In genomic region chr1:26959722-26960624, GRCh38 we compare ENCODE assay signal across 8 cellular contexts. TPM values are rescaled to one million over a fixed set of nuclear protein-coding genes. Genes with fewer than 3 reads are reported as not detected.
DNase-seq lines count a peak whose midpoint lies in the region; ATAC-seq, FAIRE-seq and TF ChIP-seq lines count a peak whose summit lies in the region.

A gene with protein sequence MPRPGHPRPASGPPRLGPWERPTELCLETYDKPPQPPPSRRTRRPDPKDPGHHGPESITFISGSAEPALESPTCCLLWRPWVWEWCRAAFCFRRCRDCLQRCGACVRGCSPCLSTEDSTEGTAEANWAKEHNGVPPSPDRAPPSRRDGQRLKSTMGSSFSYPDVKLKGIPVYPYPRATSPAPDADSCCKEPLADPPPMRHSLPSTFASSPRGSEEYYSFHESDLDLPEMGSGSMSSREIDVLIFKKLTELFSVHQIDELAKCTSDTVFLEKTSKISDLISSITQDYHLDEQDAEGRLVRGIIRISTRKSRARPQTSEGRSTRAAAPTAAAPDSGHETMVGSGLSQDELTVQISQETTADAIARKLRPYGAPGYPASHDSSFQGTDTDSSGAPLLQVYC (minus strand): TSS chr1:26960468. CDS start chr1:26952380, 8,088 bp downstream.

- H3K27me3 Mint-ChIP-seq in GM23338 (ENCODE audit: insufficient read depth, low read depth, poor library complexity) (peaks cover 8% of the 10 kb centered on the region), astrocyte (ENCODE audit: low read depth, unreplicated experiment) (peaks cover 20% of the 10 kb centered on the region)

- H3K4me3 ChIP-seq in GM23338 (peak within 1 kb of the TSS; percentile 96), SK-N-MC (peak within 1 kb of the TSS; percentile 49), astrocyte (ENCODE audit: insufficient read depth, low read depth, low read length) (no peak within 1 kb of the TSS), keratinocyte (ENCODE audit: control insufficient read depth in 2 of 3, extremely low read depth in 1 of 3, insufficient read depth in 2 of 3, low read depth in 1 of 3, low read length in 3 of 3) (peak within 1 kb of the TSS; percentile 80 to 95 (median 87))

- H3K4me1 Mint-ChIP-seq in GM23338 (peaks cover 7% of the 10 kb centered on the region; the same call in 2 of the 3 replicates), astrocyte (ENCODE audit: low read depth, unreplicated experiment) (no peaks in the 10 kb centered on the region)

- H3K27me3 ChIP-seq in GM23338 (ENCODE audit: insufficient read depth): no peaks in the 10 kb centered on the region
- H3K27me3 ChIP-seq in astrocyte (ENCODE audit: insufficient read depth, low read length): peaks cover 26% of the 10 kb centered on the region
- H3K27me3 ChIP-seq in keratinocyte (ENCODE audit: control insufficient read depth, extremely low read depth, insufficient read depth, low read length): no peaks in the 10 kb centered on the region

- H3K4me3 Mint-ChIP-seq in GM23338: peak within 1 kb of the TSS; percentile 79
- peak within 1 kb of the TSS; percentile 74 for H3K4me3 Mint-ChIP-seq in astrocyte (ENCODE audit: unreplicated experiment)

- dilution Hi-C loops in keratinocyte (cut with MboI; ENCODE audit: extremely low pct_ligation_motif_present, low sequenced_read_pairs): no loop called here

- peak within 1 kb of the TSS; percentile 83 for H3K27ac ChIP-seq in GM23338 (ENCODE audit: low read depth)
- no peak within 1 kb of the TSS for H3K27ac ChIP-seq in SK-N-MC
- H3K27ac ChIP-seq in astrocyte (ENCODE audit: low read depth, low read length): no peak within 1 kb of the TSS
- peak within 1 kb of the TSS; percentile 86 for H3K27ac ChIP-seq in keratinocyte (ENCODE audit: control insufficient read depth, insufficient read depth, low read length)

- H3K79me2 ChIP-seq in GM23338 (replicated peaks; ENCODE audit: insufficient read depth): peaks cover 10% of the 10 kb centered on the region
- no peaks in the 10 kb centered on the region for H3K79me2 ChIP-seq in astrocyte (ENCODE audit: insufficient read depth, low read length)
- peaks cover 45% of the 10 kb centered on the region for H3K79me2 ChIP-seq in keratinocyte (ENCODE audit: control insufficient read depth, insufficient read depth, low read length)

- H4K20me1 ChIP-seq in GM23338 (replicated peaks; ENCODE audit: insufficient read depth) (0 out of 2 replicates have a peak, but pooled peaks cover 4% of the 10 kb centered on the region), astrocyte (ENCODE audit: insufficient read depth, low read length) (no peaks in the 10 kb centered on the region), keratinocyte (ENCODE audit: control insufficient read depth, extremely low read depth, insufficient read depth, low read length) (no peaks in the 10 kb centered on the region)

- no peak within 1 kb of the TSS for H3K9ac ChIP-seq in SK-N-MC (ENCODE audit: insufficient read length)
- H3K9ac ChIP-seq in astrocyte (ENCODE audit: low read length): no peak within 1 kb of the TSS
- peak within 1 kb of the TSS; percentile 93 for H3K9ac ChIP-seq in keratinocyte (ENCODE audit: control insufficient read depth, extremely low read depth, insufficient read depth, low read length)

- H2AFZ ChIP-seq in GM23338 (peak within 1 kb of the TSS; percentile 69), astrocyte (ENCODE audit: low read depth, low read length) (peak within 1 kb of the TSS; percentile 52), keratinocyte (ENCODE audit: control insufficient read depth, low read length) (peak within 1 kb of the TSS; percentile 59)

- H3K36me3 Mint-ChIP-seq in GM23338 (ENCODE audit: low read depth): peaks cover 12% of the 10 kb centered on the region
- peaks cover 11% of the 10 kb centered on the region for H3K36me3 Mint-ChIP-seq in astrocyte (ENCODE audit: low read depth, unreplicated experiment)

- peaks cover 6% of the 10 kb centered on the region; the same call in 1 of the 2 replicates for H3F3A ChIP-seq in GM23338 (replicated peaks; ENCODE audit: low read depth)

- H3K27ac Mint-ChIP-seq in GM23338: peak within 1 kb of the TSS; percentile 61
- H3K27ac Mint-ChIP-seq in astrocyte (ENCODE audit: unreplicated experiment): no peak within 1 kb of the TSS

- no peaks in the 10 kb centered on the region for H3K9me2 ChIP-seq in GM23338 (ENCODE audit: insufficient read depth)

- no peaks in the 10 kb centered on the region for H3K9me1 ChIP-seq in keratinocyte (ENCODE audit: control insufficient read depth, extremely low read depth, insufficient read depth, low read length)

- peak within 1 kb of the TSS; percentile 84 for H3K4me2 ChIP-seq in GM23338
- peak within 1 kb of the TSS; percentile 44 for H3K4me2 ChIP-seq in astrocyte (ENCODE audit: low read length)
- peak within 1 kb of the TSS; percentile 98 for H3K4me2 ChIP-seq in keratinocyte (ENCODE audit: control insufficient read depth, extremely low read depth, insufficient read depth, low read depth, low read length)

- H3K36me3 ChIP-seq in GM23338 (ENCODE audit: insufficient read depth) (no peaks in the 10 kb centered on the region; the same call in 1 of the 2 replicates), SK-N-MC (ENCODE audit: insufficient read depth, low read length) (no peaks in the 10 kb centered on the region), astrocyte (ENCODE audit: insufficient read depth, low read length) (no peaks in the 10 kb centered on the region), keratinocyte (ENCODE audit: control insufficient read depth in 2 of 2, extremely low read depth in 1 of 2, insufficient read depth in 2 of 2, low read length in 2 of 2) (peaks cover 0 to 7% of the 10 kb centered on the region in 2 experiments)

- FAIRE-seq in astrocyte (lab: Jason Lieb, UNC) (no peak), keratinocyte (lab: Jason Lieb, UNC) (no peak)

- ATAC-seq in GM23338: peak; percentile 95
- no peak for ATAC-seq in GM21529 (IDR thresholded peaks at IDR 0.05; ENCODE audit: unreplicated experiment)
- ATAC-seq in GM19023 (IDR thresholded peaks at IDR 0.05; ENCODE audit: unreplicated experiment): no peak

- DNase-seq in GM23338 (ENCODE audit: low spot score) (peak; percentile 96), SK-N-MC (ENCODE audit: low read depth, low spot score) (no peak), astrocyte (ENCODE audit: low read depth) (no peak), keratinocyte (ENCODE audit: low read depth, low spot score) (peak; percentile 64), NCI-H446 treated with DMSO at 0.1 percent for 48 hours (lab: John Stamatoyannopoulos, UW) (no peak)
- DNase-seq in stimulated activated CD4-positive, alpha-beta T cell treated with anti-CD3 and anti-CD28 coated beads, TNF-alpha, amount 100 ng/mL, for 4 hours (ENCODE audit: low read depth in 3 of 3): peak; percentile 17 to 35 (median 29)

- 0 out of 4 replicates have a peak, but pooled peaks of 1 of the 2 experiments have one; percentile 9 for TF ChIP-seq CTCF in GM23338 (conservative IDR thresholded peaks at IDR 0.05; ENCODE audit: low read depth in 2 of 2)
- TF ChIP-seq CTCF in astrocyte (IDR thresholded peaks at IDR 0.05; ENCODE audit: insufficient read depth, low read depth, low read length): no peak
- TF ChIP-seq CTCF in keratinocyte (optimal IDR thresholded peaks at IDR 0.05 in 1 of 3, IDR thresholded peaks at IDR 0.05 in 1 of 3, conservative IDR thresholded peaks at IDR 0.05 in 1 of 3; ENCODE audit: extremely low read depth in 1 of 3, insufficient read depth in 2 of 3, low read length in 3 of 3): peak in 1 of 3 experiments; percentile 31

- H3K9me3 ChIP-seq in SK-N-MC (ENCODE audit: low read depth, low read length) (no peaks in the 10 kb centered on the region), astrocyte (ENCODE audit: insufficient read depth, low read depth, low read length) (no peaks in the 10 kb centered on the region), keratinocyte (ENCODE audit: control insufficient read depth, low read depth, low read length) (no peaks in the 10 kb centered on the region)

- peaks cover 22% of the 10 kb centered on the region; the same call in 1 of the 2 replicates for H3K4me1 ChIP-seq in GM23338 (ENCODE audit: insufficient read depth)
- peaks cover 5% of the 10 kb centered on the region for H3K4me1 ChIP-seq in astrocyte (ENCODE audit: insufficient read depth, low read length)
- peaks cover 31% of the 10 kb centered on the region for H3K4me1 ChIP-seq in keratinocyte (ENCODE audit: control insufficient read depth, extremely low read depth, insufficient read depth, low read length)

- peaks cover 2% of the 10 kb centered on the region; the same call in 1 of the 3 replicates for H3K9me3 Mint-ChIP-seq in GM23338
- H3K9me3 Mint-ChIP-seq in astrocyte (ENCODE audit: unreplicated experiment): peaks cover 5% of the 10 kb centered on the region

TF ChIP-seq in GM23338, 12 proteins besides CTCF, POLR2A, EP300 and RAD21:
- no peak for TF ChIP-seq STAT1 (IDR thresholded peaks at IDR 0.05; ENCODE audit: unreplicated experiment)
- TF ChIP-seq EZH2 (IDR thresholded peaks at IDR 0.05; ENCODE audit: low read depth, unreplicated experiment): no peak
- no peak for TF ChIP-seq JUNB (IDR thresholded peaks at IDR 0.05; ENCODE audit: unreplicated experiment)
- TF ChIP-seq, protein P1, sequence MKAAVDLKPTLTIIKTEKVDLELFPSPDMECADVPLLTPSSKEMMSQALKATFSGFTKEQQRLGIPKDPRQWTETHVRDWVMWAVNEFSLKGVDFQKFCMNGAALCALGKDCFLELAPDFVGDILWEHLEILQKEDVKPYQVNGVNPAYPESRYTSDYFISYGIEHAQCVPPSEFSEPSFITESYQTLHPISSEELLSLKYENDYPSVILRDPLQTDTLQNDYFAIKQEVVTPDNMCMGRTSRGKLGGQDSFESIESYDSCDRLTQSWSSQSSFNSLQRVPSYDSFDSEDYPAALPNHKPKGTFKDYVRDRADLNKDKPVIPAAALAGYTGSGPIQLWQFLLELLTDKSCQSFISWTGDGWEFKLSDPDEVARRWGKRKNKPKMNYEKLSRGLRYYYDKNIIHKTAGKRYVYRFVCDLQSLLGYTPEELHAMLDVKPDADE (IDR thresholded peaks at IDR 0.05): peak; percentile 58
- TF ChIP-seq POLR2AphosphoS5 (IDR thresholded peaks at IDR 0.05; ENCODE audit: low read depth): peak; percentile 83
- peak; percentile 80 for TF ChIP-seq CREB1 (CRISPR knock-in tag; IDR thresholded peaks at IDR 0.05; ENCODE audit: low read depth)
TF ChIP-seq in GM23338: peak in this region for 3.

RNA-seq across cellular contexts. Expression of the gene that starts here (rescaled TPM):
- total RNA-seq in GM23338 (2014; rRNA removed; shearing (Covaris generic)): 18.0 and 21.1 TPM in 2 replicates
- 13.6 and 17.4 TPM in 2 replicates for polyA plus RNA-seq in GM23338 (2016; fragmentation: Nextera tagmentation; extraction: Ambion mirVana)
- total RNA-seq in astrocyte: 0.22 and 0.54 TPM in 2 replicates
- polyA plus RNA-seq in keratinocyte: 13.8 to 21.3 TPM (median 16.1 TPM) in 3 replicates
- polyA plus RNA-seq in keratinocyte (2011; ENCODE audit: low read depth): 3.1 TPM
- 19.3 and 28.3 TPM in 2 replicates for polyA plus RNA-seq in keratinocyte (2011; cell fraction: cytosol; rRNA removed)
- 16.9 and 24.1 TPM in 2 replicates for polyA plus RNA-seq in keratinocyte (2011; cell fraction: nucleus; rRNA removed)
- 16.6 and 21.5 TPM in 2 replicates for polyA plus RNA-seq in keratinocyte (2012; ENCODE audit: low replicate concordance)
- 23.5 to 55.7 TPM (median 25.5 TPM) in 3 replicates for polyA minus RNA-seq in keratinocyte
- polyA minus RNA-seq in keratinocyte (2011; cell fraction: cytosol; rRNA and poly(A)+ RNA removed): 33.6 TPM
- 9.9 and 12.5 TPM in 2 replicates for polyA minus RNA-seq in keratinocyte (2011; cell fraction: nucleus; rRNA and poly(A)+ RNA removed)

Comparison
In these comparisons a context has a peak if more than half of its experiments do, and no peak if none do; other contexts are left out.
1. RNA of the gene that starts here (total RNA-seq): 18.0 to 21.1 TPM in GM23338; 0.22 to 0.54 TPM in astrocyte; every median in the first group is over 10 times any median in the second.
2. DNase-seq: peak in GM23338 (single experiment), keratinocyte (single experiment) and stimulated activated CD4-positive, alpha-beta T cell treated with anti-CD3 and anti-CD28 coated beads, TNF-alpha, amount 100 ng/mL, for 4 hours (3 of 3); none in SK-N-MC (single experiment), astrocyte (single experiment) and NCI-H446 treated with DMSO at 0.1 percent for 48 hours (single experiment).
3. H3K27ac ChIP-seq: peak in GM23338 (single experiment) and keratinocyte (single experiment); none in SK-N-MC (single experiment) and astrocyte (single experiment).
4. H3K4me2 ChIP-seq: peak in every context shown above with its lines; median percentile 98 in keratinocyte; 84 in GM23338; 44 in astrocyte.
5. Peak in every context shown above with its lines, with median percentiles within 50 percentile points of each other: H2AFZ ChIP-seq.